ENCODE assay signal across 8 cellular contexts in genomic region chr11:13667795-13668101, GRCh38. TPM values are rescaled to one million over a fixed set of nuclear protein-coding genes. Genes with fewer than 3 reads are reported as not detected.
DNase-seq lines count a peak whose midpoint lies in the region; ATAC-seq, FAIRE-seq and TF ChIP-seq lines count a peak whose summit lies in the region.

No MANE protein-coding gene starts in this region.

- H3K27ac ChIP-seq in PC-9: no peak overlapping the region

- peaks cover 38% of the 10 kb centered on the region for H3K79me2 ChIP-seq in PC-9 (ENCODE audit: low read depth)

- H3K27me3 ChIP-seq in PC-9 (ENCODE audit: insufficient read depth, low read depth): no peaks in the 10 kb centered on the region

- H3K4me1 ChIP-seq in PC-9 (replicated peaks; ENCODE audit: insufficient read depth): peaks cover 19% of the 10 kb centered on the region

- no peaks in the 10 kb centered on the region; the same call in 1 of the 2 replicates for H3F3A ChIP-seq in PC-9 (ENCODE audit: insufficient read depth, low read depth)

- peak overlapping the region; percentile 84 for H3K4me3 Mint-ChIP-seq in progenitor cell of endocrine pancreas (ENCODE audit: low read depth)

- FAIRE-seq in HTR-8/SVneo (lab: Jason Lieb, UNC): no peak

- CTCF ChIA-PET in PC-9 (lab: Charles Lee): no interaction called here

- no peaks in the 10 kb centered on the region for H3K9me3 ChIP-seq in PC-9 (ENCODE audit: insufficient read depth, low read depth)

- peaks cover 7% of the 10 kb centered on the region for H3K36me3 Mint-ChIP-seq in progenitor cell of endocrine pancreas (ENCODE audit: insufficient read depth)

- POLR2A ChIA-PET in PC-9 (lab: Charles Lee; ENCODE audit: unreplicated experiment): interaction anchor here (1.0 kb wide), 1 partner anchor 205 kb away, joined by 5 read pairs; the partner anchor contains the start of gene BTBD10

- H3K27me3 Mint-ChIP-seq in progenitor cell of endocrine pancreas: peaks cover 19% of the 10 kb centered on the region

- intact Hi-C loops in PC-9 (cut with micrococcal nuclease; ENCODE audit: unreplicated experiment): loop anchor here (2.0 to 5.0 kb wide), 2 partner anchors 205 to 580 kb away; partner anchors contain the start of gene BTBD10

- H3K9me3 Mint-ChIP-seq in progenitor cell of endocrine pancreas (ENCODE audit: low read depth): no peaks in the 10 kb centered on the region

- no peak for ATAC-seq in HG02798 (IDR thresholded peaks at IDR 0.05; ENCODE audit: poor library complexity, unreplicated experiment)
- no peak for ATAC-seq in GM21619 (IDR thresholded peaks at IDR 0.05; ENCODE audit: unreplicated experiment)

- no TSS peak for BruUV-seq in PC-9 (replicated peaks; lab: Mats Ljungman, UMichigan)

- H3K4me2 ChIP-seq in PC-9: peak overlapping the region; percentile 87

- no peaks in the 10 kb centered on the region for H3K9me2 ChIP-seq in PC-9 (ENCODE audit: insufficient read depth)

- H2AFZ ChIP-seq in PC-9: peak overlapping the region; percentile 95

- H3K4me3 ChIP-seq in PC-9 (peak overlapping the region; percentile 67), epithelial cell of proximal tubule (ENCODE audit: low read depth, low read length) (peak overlapping the region; percentile 86)

- peaks cover 30% of the 10 kb centered on the region for H3K4me1 Mint-ChIP-seq in progenitor cell of endocrine pancreas (ENCODE audit: low read depth)

- DNase-seq in ELR (ENCODE audit: low read depth) (peak; percentile 16), PC-9 (no peak), epithelial cell of proximal tubule (ENCODE audit: low read depth) (no peak), progenitor cell of endocrine pancreas (ENCODE audit: low spot score, unreplicated experiment) (no peak), HTR-8/SVneo (ENCODE audit: insufficient read length, low spot score) (no peak), cerebellar cortex (ENCODE audit: low spot score) (no peak)

- H3K36me3 ChIP-seq in PC-9 (ENCODE audit: low read depth): no peaks in the 10 kb centered on the region

- peak overlapping the region; percentile 91 for H3K27ac Mint-ChIP-seq in progenitor cell of endocrine pancreas

- H4K20me1 ChIP-seq in PC-9 (ENCODE audit: insufficient read depth): no peaks in the 10 kb centered on the region

- no peak for TF ChIP-seq CTCF in PC-9 (conservative IDR thresholded peaks at IDR 0.05)
- no peak for TF ChIP-seq CTCF in epithelial cell of proximal tubule (conservative IDR thresholded peaks at IDR 0.05; ENCODE audit: low read depth, low read length)
- TF ChIP-seq CTCF in progenitor cell of endocrine pancreas (IDR thresholded peaks at IDR 0.05; ENCODE audit: unreplicated experiment): no peak

RNA-seq across cellular contexts. Expression of gene FAR1, which starts 0.7 kb away (rescaled TPM):
- total RNA-seq in PC-9 (2021): 34.1 and 34.4 TPM in 2 replicates
- 23.2 and 31.3 TPM in 2 replicates for total RNA-seq in epithelial cell of proximal tubule
- total RNA-seq in progenitor cell of endocrine pancreas: 58.0 and 63.9 TPM in 2 replicates
